ENCODE assay signal across 8 cellular contexts in the genomic region with DNA sequence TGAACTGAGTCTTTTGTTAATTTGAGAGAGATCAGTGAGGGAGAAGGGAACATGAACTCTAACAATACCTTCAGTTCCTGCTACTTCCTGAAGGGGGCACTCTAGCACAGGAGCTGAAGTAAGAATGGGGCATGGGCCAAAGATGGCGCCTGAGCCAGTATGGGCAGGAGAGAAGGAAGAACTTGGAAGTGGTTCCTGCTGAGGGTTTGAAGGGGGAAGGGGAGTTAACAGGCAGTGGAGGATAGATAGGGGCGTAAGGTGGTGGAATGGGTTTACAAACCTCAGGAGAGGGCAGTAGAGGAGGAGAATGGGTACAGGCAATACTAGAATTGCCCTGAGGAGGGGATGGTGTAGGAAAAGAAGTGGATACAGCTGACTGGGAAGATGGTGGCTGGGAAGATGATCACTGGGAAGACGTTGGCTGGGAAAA. TPM values are rescaled to one million over a fixed set of nuclear protein-coding genes. Genes with fewer than 3 reads are reported as not detected.
DNase-seq lines count a peak whose midpoint lies in the region; ATAC-seq and TF ChIP-seq lines count a peak whose summit lies in the region.
"Not testable (repeated sequence)": the region's sequence is repeated elsewhere in the genome, so short reads cannot be mapped to it uniquely, and the experiment has no call there.

No MANE protein-coding gene starts in this region.

- intact Hi-C loops in lower lobe of right lung (cut with DNase I) = not testable (repeated sequence)

- ATAC-seq in GM18868 (IDR thresholded peaks at IDR 0.05; ENCODE audit: unreplicated experiment) (peak; percentile 49), lower lobe of right lung (peak; percentile 67 to 76)

- not testable (repeated sequence) for H3K4me1 ChIP-seq in lower lobe of right lung

- H3K36me3 ChIP-seq in lower lobe of right lung = not testable (repeated sequence)

- not testable (repeated sequence) for H3K4me3 ChIP-seq in epithelial cell of esophagus (ENCODE audit: low read length); lower lobe of right lung

- TF ChIP-seq CTCF in epithelial cell of esophagus (IDR thresholded peaks at IDR 0.05; ENCODE audit: insufficient read depth, low read depth, low read length, missing control alignments) = peak; percentile 72
- TF ChIP-seq CTCF in lower lobe of right lung (IDR thresholded peaks at IDR 0.05) = peak; percentile 80

- H3K27me3 ChIP-seq in lower lobe of right lung (ENCODE audit: low read depth) = not testable (repeated sequence)

- DNase-seq in AML-193 (lab: John Stamatoyannopoulos, UW) (peak; percentile 58 to 68), NCI-H1092 treated with DMSO at 0.1 percent for 48 hours (lab: John Stamatoyannopoulos, UW) (peak; percentile 21), SKM-1 (lab: John Stamatoyannopoulos, UW; ENCODE audit: unreplicated experiment) (peak; percentile 32), activated T-helper 1 cell treated with Interleukin-2 at 50 U/mL for 16 hours (ENCODE audit: low read depth) (peak; percentile 20), epithelial cell of esophagus (ENCODE audit: low read depth) (peak; percentile 71), lower lobe of right lung (peak; percentile 72)
- peak; percentile 21 for DNase-seq in stimulated activated CD4-positive, alpha-beta T cell treated with anti-CD3 and anti-CD28 coated beads, Interleukin-2, amount 100 ng/mL, for 4 hours (ENCODE audit: low read depth)

- not testable (repeated sequence) for H3K27ac ChIP-seq in lower lobe of right lung

- not testable (repeated sequence) for H3K9me3 ChIP-seq in lower lobe of right lung

RNA-seq across cellular contexts. Expression of a gene that starts 24.3 kb away (rescaled TPM):
- total RNA-seq in lower lobe of right lung = 14.7 TPM

RNA-seq across cellular contexts. Expression of a gene that starts 26.7 kb away (rescaled TPM):
- 5.9 TPM for total RNA-seq in lower lobe of right lung

RNA-seq across cellular contexts. Expression of a gene that starts 53.3 kb away (rescaled TPM):
- total RNA-seq in lower lobe of right lung = 40.8 TPM

RNA-seq across cellular contexts. Expression of a gene that starts 53.5 kb away (rescaled TPM):
- 18.8 TPM for total RNA-seq in lower lobe of right lung

Comparison
In these comparisons a context has a peak if more than half of its experiments do, and no peak if none do; other contexts are left out.
1. DNase-seq: peak in every context shown above with its lines; median percentile 72 in lower lobe of right lung; 71 in epithelial cell of esophagus; 63 in AML-193; 32 in SKM-1; 21 in NCI-H1092 treated with DMSO at 0.1 percent for 48 hours; 21 in stimulated activated CD4-positive, alpha-beta T cell treated with anti-CD3 and anti-CD28 coated beads, Interleukin-2, amount 100 ng/mL, for 4 hours; 20 in activated T-helper 1 cell treated with Interleukin-2 at 50 U/mL for 16 hours.